8 cellular contexts compared by ENCODE assay signal in the genomic region with DNA sequence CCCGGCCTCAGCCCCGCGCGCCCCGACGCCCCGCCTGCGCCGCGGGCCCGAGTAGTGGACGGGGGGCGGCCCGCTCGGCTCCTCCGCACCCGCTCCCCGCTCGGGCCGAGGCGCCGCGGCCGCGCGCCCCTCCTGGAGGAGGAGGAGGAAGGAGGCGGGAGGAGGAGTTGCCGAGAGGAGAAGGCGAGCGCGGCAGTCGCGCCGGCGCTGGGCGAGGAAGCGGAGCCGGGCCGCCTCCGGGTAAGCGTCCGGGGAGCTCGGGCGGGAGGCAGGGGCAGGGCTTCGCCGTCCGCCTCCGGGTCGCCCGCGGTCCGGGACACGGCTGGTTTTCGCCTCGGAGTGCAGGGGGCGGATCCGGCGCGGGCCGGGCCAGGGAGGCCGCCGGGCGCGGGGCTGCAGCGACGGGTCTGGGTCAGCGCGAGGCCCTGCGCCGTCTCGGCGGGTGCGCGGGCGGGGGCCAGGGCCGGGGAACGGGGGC. TPM values are rescaled to one million over a fixed set of nuclear protein-coding genes. Genes with fewer than 3 reads are reported as not detected.
DNase-seq lines count a peak whose midpoint lies in the region; ATAC-seq and TF ChIP-seq lines count a peak whose summit lies in the region.

A gene with protein sequence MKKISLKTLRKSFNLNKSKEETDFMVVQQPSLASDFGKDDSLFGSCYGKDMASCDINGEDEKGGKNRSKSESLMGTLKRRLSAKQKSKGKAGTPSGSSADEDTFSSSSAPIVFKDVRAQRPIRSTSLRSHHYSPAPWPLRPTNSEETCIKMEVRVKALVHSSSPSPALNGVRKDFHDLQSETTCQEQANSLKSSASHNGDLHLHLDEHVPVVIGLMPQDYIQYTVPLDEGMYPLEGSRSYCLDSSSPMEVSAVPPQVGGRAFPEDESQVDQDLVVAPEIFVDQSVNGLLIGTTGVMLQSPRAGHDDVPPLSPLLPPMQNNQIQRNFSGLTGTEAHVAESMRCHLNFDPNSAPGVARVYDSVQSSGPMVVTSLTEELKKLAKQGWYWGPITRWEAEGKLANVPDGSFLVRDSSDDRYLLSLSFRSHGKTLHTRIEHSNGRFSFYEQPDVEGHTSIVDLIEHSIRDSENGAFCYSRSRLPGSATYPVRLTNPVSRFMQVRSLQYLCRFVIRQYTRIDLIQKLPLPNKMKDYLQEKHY (plus strand): TSS at position 195 of the 478 bp plus-strand sequence. CDS start 35,624 bp downstream, outside the sequence.

- H3K4me1 Mint-ChIP-seq in CD14-positive monocyte, result peaks cover 68% of the 10 kb centered on the region

- peaks cover 0 to 11% (median 0%) of the 10 kb centered on the region in 3 donors for H3K27me3 Mint-ChIP-seq in CD14-positive monocyte (ENCODE audit: low read depth in 3 of 3)

- H3K9me3 ChIP-seq in neuron (ENCODE audit: low read length), result no peaks in the 10 kb centered on the region

- H3K4me3 ChIP-seq in neuron (ENCODE audit: low read length), result peak within 1 kb of the TSS; percentile 94

- H3K9me3 Mint-ChIP-seq in CD14-positive monocyte, result peaks cover 0 to 2% (median 0%) of the 10 kb centered on the region in 7 donors

- H3K36me3 Mint-ChIP-seq in CD14-positive monocyte, result peaks cover 0 to 16% of the 10 kb centered on the region in 2 donors

- no peak for TF ChIP-seq CTCF in CD14-positive monocyte (IDR thresholded peaks at IDR 0.05)

- H3K27me3 ChIP-seq in neuron (ENCODE audit: insufficient read depth, low read length), result no peaks in the 10 kb centered on the region

- peak; percentile 42 for ATAC-seq in GM18520 (IDR thresholded peaks at IDR 0.05; ENCODE audit: unreplicated experiment)
- peak; percentile 56 for ATAC-seq in HG02938 (IDR thresholded peaks at IDR 0.05; ENCODE audit: unreplicated experiment)

- no peaks in the 10 kb centered on the region for H3K36me3 ChIP-seq in neuron (ENCODE audit: insufficient read depth, low read length)

- peak within 1 kb of the TSS; percentile 33 to 88 (median 79) for H3K27ac Mint-ChIP-seq in CD14-positive monocyte

- intact Hi-C loops in CD14-positive monocyte (cut with micrococcal nuclease), result loop anchor here (2.0 to 5.0 kb wide), 4 partner anchors 43 to 143 kb away; a partner anchor contains a TSS

- peak; percentile 59 for DNase-seq in CD14-positive monocyte (ENCODE audit: low spot score)
- DNase-seq in NCI-H460 (ENCODE audit: extremely low read depth, low read depth), result peak; percentile 31
- DNase-seq in activated gamma-delta T cell treated with anti-CD3 and anti-CD28 coated beads, Interleukin-2, amount 50 U/mL, for 16 hours (ENCODE audit: low read depth), result peak; percentile 8
- peak; percentile 68 for DNase-seq in germinal center (ENCODE audit: low spot score)
- no peak for DNase-seq in DMS114 treated with DMSO at 0.1 percent for 48 hours (lab: John Stamatoyannopoulos, UW; ENCODE audit: unreplicated experiment)

- peak within 1 kb of the TSS; percentile 91 to 93 for H3K4me3 Mint-ChIP-seq in CD14-positive monocyte

- peaks cover 16% of the 10 kb centered on the region for H3K4me1 ChIP-seq in neuron (ENCODE audit: insufficient read depth, low read length)

- H2AFZ ChIP-seq in neuron (ENCODE audit: low read depth, low read length), result peak within 1 kb of the TSS; percentile 97

RNA-seq across cellular contexts. Expression of the gene that starts here (rescaled TPM):
- 1 to 10 TPM; 4.8 TPM for polyA plus RNA-seq in CD14-positive monocyte
- total RNA-seq in NCI-H460 (2014; rRNA removed; shearing (Covaris generic)), result 22.4 and 22.5 TPM in 2 replicates
- 10.6 and 12.2 TPM in 2 replicates for polyA plus RNA-seq in NCI-H460 (2014; cell fraction: nucleus; rRNA removed)
